Comparison of ENCODE assay signal across 11 cellular contexts in the genomic region with DNA sequence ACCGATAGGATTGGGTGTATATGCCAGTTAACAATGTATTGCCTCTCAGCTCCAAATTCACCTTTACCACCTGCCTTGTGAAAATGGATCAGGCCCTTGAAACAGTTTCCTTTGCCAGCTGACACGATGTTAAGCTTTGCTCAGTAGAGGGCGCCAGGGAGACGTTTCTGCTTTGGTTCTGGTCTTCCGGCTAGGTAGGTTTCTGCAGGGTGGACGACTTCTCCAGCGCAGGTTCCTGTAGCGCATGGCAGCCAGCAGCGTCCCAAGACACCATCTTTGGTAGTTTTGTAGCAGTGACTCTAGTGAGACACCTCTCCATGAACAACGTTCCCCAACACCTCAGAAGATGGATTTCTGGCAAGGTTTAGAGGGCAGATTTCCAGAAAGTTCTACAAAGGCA. TPM values are rescaled to one million over a fixed set of nuclear protein-coding genes. Genes with fewer than 3 reads are reported as not detected.
DNase-seq lines count a peak whose midpoint lies in the region; ATAC-seq and TF ChIP-seq lines count a peak whose summit lies in the region.
"Had no signal": no experiment of that assay in that cellular context is flagged by ENCODE, and none has a peak within 500 bp of the region (broad histone marks: within the 10 kb centered on the region; RNA-seq: fewer than 3 reads in every experiment).

No MANE protein-coding gene starts in this region.

- DNase-seq in NCI-H82 (lab: John Stamatoyannopoulos, UW): peak; percentile 51
- no peak for DNase-seq in NCI-H82 treated with DMSO at 0.1 percent for 48 hours (lab: John Stamatoyannopoulos, UW; ENCODE audit: unreplicated experiment)
- peak; percentile 20 for DNase-seq in activated naive CD4-positive, alpha-beta T cell treated with anti-CD3 and anti-CD28 coated beads, Interleukin-2, amount 50 U/mL, for 16 hours
- peak; percentile 48 for DNase-seq in neural progenitor cell (ENCODE audit: low spot score)
- no peak for DNase-seq in coronary artery (ENCODE audit: low spot score)
- no peak for DNase-seq in NK-92 (lab: John Stamatoyannopoulos, UW; ENCODE audit: unreplicated experiment)
- DNase-seq in caudate nucleus (lab: John Stamatoyannopoulos, UW): no peak
- DNase-seq: NCI-H774 had no signal

- H4K20me1 ChIP-seq in neural progenitor cell (ENCODE audit: low read depth): no peaks in the 10 kb centered on the region

- TF ChIP-seq CTCF in neural progenitor cell (IDR thresholded peaks at IDR 0.05): peak; percentile 62
- TF ChIP-seq CTCF in coronary artery (IDR thresholded peaks at IDR 0.05): no peak

- peaks cover 6% of the 10 kb centered on the region for H3K36me3 Mint-ChIP-seq in neural progenitor cell

- H2AFZ ChIP-seq in neural progenitor cell (replicated peaks): no peak overlapping the region

- peaks cover 17% of the 10 kb centered on the region for H3K4me1 Mint-ChIP-seq in neural progenitor cell

- no peaks in the 10 kb centered on the region for H3K36me3 ChIP-seq in neural progenitor cell
- H3K36me3 ChIP-seq: gastroesophageal sphincter had no signal

- H3K4me3 Mint-ChIP-seq in neural progenitor cell: no peak overlapping the region
- H3K4me3 Mint-ChIP-seq: CD4-positive, alpha-beta T cell had no signal

- H3K27ac ChIP-seq in neural progenitor cell (no peak overlapping the region), coronary artery (no peak overlapping the region), caudate nucleus (ENCODE audit: low read depth, low read length) (no peak overlapping the region)
- H3K27ac ChIP-seq: gastroesophageal sphincter had no signal

- no peaks in the 10 kb centered on the region for H3F3A ChIP-seq in neural progenitor cell (ENCODE audit: low read depth)

- H3K4me3 ChIP-seq in neural progenitor cell: no peak overlapping the region
- H3K4me3 ChIP-seq in coronary artery: no peak overlapping the region
- H3K4me3 ChIP-seq: gastroesophageal sphincter had no signal

- H3K9me3 Mint-ChIP-seq in neural progenitor cell: peaks cover 2% of the 10 kb centered on the region
- H3K9me3 Mint-ChIP-seq: CD4-positive, alpha-beta T cell had no signal

- H3K9ac ChIP-seq in neural progenitor cell: no peak overlapping the region

- H3K4me2 ChIP-seq in neural progenitor cell: no peak overlapping the region

- H3K27me3 Mint-ChIP-seq in neural progenitor cell (ENCODE audit: insufficient read depth, low read depth): no peaks in the 10 kb centered on the region
- H3K27me3 Mint-ChIP-seq: CD4-positive, alpha-beta T cell had no signal

- H3K9me3 ChIP-seq in neural progenitor cell (ENCODE audit: low read depth): no peaks in the 10 kb centered on the region
- H3K9me3 ChIP-seq: gastroesophageal sphincter had no signal

- ATAC-seq in HG02642 (IDR thresholded peaks at IDR 0.05; ENCODE audit: poor library complexity, unreplicated experiment): peak; percentile 42
- ATAC-seq: gastroesophageal sphincter had no signal

- no peak overlapping the region for H3K27ac Mint-ChIP-seq in neural progenitor cell
- H3K27ac Mint-ChIP-seq: CD4-positive, alpha-beta T cell had no signal

- no peaks in the 10 kb centered on the region for H3K4me1 ChIP-seq in neural progenitor cell
- H3K4me1 ChIP-seq: gastroesophageal sphincter had no signal

- no peaks in the 10 kb centered on the region for H3K27me3 ChIP-seq in neural progenitor cell

- no peaks in the 10 kb centered on the region for H3K79me2 ChIP-seq in neural progenitor cell (ENCODE audit: low read depth)

RNA-seq across cellular contexts. Expression of gene SYCE1L, which starts 24.0 kb away (rescaled TPM):
- total RNA-seq in neural progenitor cell (ENCODE audit: low replicate concordance): 2.5 and 4.2 TPM in 2 replicates

RNA-seq across cellular contexts. Expression of gene MON1B, which starts 32.2 kb away (rescaled TPM):
- 9.1 and 10.8 TPM in 2 replicates for total RNA-seq in neural progenitor cell (ENCODE audit: low replicate concordance)

Comparison
In these comparisons a context has a peak if more than half of its experiments do, and no peak if none do; other contexts are left out.
1. DNase-seq: peak in NCI-H82 (single experiment), activated naive CD4-positive, alpha-beta T cell treated with anti-CD3 and anti-CD28 coated beads, Interleukin-2, amount 50 U/mL, for 16 hours (single experiment) and neural progenitor cell (single experiment); none in NCI-H82 treated with DMSO at 0.1 percent for 48 hours (single experiment), coronary artery (single experiment), NK-92 (single experiment) and caudate nucleus (0 of 61).